In the genomic region with DNA sequence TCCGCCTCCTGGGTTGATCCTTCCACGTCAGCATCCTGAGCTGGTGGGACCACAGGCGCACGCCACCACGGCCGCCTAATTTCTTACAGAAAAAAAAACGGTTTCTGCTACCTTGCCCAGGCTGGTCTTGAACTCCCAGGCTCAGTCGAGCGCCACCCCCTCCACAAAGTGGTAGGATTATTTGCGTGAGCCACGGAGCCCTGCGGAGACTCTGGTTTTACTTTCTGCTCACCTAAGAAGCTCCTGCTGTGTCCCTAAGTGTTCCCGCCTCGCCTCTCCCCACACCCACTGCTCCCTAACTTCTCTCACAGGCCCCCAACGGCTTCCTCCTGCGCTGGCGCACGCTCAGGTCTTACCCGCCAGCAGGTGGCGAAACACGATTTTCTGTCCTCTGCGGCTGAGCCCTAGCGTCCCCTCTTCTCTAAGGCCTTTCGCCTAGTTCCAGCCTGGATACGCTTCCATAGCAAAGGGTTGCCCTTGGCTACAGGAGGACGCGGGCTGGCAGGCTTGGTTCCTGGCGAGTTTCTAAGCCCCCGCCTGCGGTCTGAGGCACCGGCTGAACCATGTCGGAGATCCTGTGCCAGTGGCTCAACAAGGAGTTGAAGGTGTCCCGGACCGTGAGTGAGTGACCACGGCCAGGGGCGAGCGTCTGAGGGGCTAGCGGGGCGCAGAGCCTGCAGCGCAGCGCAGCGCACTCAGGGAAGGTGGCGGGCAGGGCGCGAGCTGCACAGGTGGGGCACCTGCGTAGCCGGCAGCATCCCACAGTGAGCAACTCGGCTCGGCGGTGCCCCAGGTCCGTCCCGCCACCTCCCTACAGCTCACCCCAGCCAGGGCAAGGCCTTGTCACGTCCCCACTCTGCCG, we compare ENCODE assay signal across 8 cellular contexts. TPM values are rescaled to one million over a fixed set of nuclear protein-coding genes. Genes with fewer than 3 reads are reported as not detected.
DNase-seq lines count a peak whose midpoint lies in the region; ATAC-seq and TF ChIP-seq lines count a peak whose summit lies in the region.

A gene with protein sequence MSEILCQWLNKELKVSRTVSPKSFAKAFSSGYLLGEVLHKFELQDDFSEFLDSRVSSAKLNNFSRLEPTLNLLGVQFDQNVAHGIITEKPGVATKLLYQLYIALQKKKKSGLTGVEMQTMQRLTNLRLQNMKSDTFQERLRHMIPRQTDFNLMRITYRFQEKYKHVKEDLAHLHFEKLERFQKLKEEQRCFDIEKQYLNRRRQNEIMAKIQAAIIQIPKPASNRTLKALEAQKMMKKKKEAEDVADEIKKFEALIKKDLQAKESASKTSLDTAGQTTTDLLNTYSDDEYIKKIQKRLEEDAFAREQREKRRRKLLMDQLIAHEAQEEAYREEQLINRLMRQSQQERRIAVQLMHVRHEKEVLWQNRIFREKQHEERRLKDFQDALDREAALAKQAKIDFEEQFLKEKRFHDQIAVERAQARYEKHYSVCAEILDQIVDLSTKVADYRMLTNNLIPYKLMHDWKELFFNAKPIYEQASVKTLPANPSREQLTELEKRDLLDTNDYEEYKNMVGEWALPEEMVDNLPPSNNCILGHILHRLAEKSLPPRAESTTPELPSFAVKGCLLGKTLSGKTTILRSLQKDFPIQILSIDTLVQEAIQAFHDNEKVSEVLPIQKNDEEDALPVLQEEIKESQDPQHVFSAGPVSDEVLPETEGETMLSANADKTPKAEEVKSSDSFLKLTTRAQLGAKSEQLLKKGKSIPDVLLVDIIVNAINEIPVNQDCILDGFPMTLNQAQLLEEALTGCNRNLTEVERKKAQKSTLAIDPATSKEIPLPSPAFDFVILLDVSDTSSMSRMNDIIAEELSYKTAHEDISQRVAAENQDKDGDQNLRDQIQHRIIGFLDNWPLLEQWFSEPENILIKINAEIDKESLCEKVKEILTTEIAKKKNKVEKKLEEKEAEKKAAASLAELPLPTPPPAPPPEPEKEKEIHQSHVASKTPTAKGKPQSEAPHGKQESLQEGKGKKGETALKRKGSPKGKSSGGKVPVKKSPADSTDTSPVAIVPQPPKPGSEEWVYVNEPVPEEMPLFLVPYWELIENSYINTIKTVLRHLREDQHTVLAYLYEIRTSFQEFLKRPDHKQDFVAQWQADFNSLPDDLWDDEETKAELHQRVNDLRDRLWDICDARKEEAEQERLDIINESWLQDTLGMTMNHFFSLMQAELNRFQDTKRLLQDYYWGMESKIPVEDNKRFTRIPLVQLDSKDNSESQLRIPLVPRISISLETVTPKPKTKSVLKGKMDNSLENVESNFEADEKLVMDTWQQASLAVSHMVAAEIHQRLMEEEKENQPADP (N-terminal part only) (plus strand): TSS at position 429 of the 862 bp plus-strand sequence. CDS start 135 bp downstream, at position 564.

- no peaks in the 10 kb centered on the region; the same call in 1 of the 2 replicates for H3K27me3 ChIP-seq in SJCRH30

- intact Hi-C loops in activated B cell treated with CpG ODN at 0.5 μM for 24 hours (cut with micrococcal nuclease), result loop anchor here (1.0 to 2.0 kb wide), 2 partner anchors 159 to 309 kb away; no protein-coding TSS in a partner anchor

- POLR2A ChIA-PET in activated B cell treated with CpG ODN at 0.5 μM for 24 hours (lab: Charles Lee), result interaction anchor here (0.7 kb wide), 1 partner anchor 387 kb away, joined by 4 read pairs; a partner anchor contains a TSS

- TF ChIP-seq CTCF in HFFc6 (IDR thresholded peaks at IDR 0.05) (peak; percentile 88), activated B cell treated with CpG ODN at 0.5 μM for 24 hours (IDR thresholded peaks at IDR 0.05) (no peak)

- no peaks in the 10 kb centered on the region for H3K9me3 ChIP-seq in SJCRH30 (replicated peaks)

- in situ Hi-C loops in G401 (cut with HindIII; ENCODE audit: low sequenced_read_pairs), result no loop called here

- DNase-seq in G401 (ENCODE audit: low spot score) (peak; percentile 87), HFFc6 (peak; percentile 87), NCI-H1694 (lab: John Stamatoyannopoulos, UW) (peak; percentile 52), activated B cell treated with CpG ODN at 0.5 μM for 24 hours (peak; percentile 36), iris pigment epithelial cell (ENCODE audit: low read depth) (peak; percentile 83), smooth muscle cell of the brain vasculature (ENCODE audit: low read depth, low spot score) (peak; percentile 68), SJCRH30 (no peak)
- peak; percentile 75 for DNase-seq in central memory CD4-positive, alpha-beta T cell

- H3K36me3 ChIP-seq in SJCRH30, result no peaks in the 10 kb centered on the region

- CTCF ChIA-PET in activated B cell treated with CpG ODN at 0.5 μM for 24 hours (lab: Charles Lee), result interaction anchor here (0.7 to 2.5 kb wide), 4 partner anchors 8 to 309 kb away, joined by 3 to 9 read pairs (median 4); no protein-coding TSS in a partner anchor

- H3K4me1 Mint-ChIP-seq in HFFc6 (ENCODE audit: low read depth) (peaks cover 20% of the 10 kb centered on the region), activated B cell treated with CpG ODN at 0.5 μM for 24 hours (peaks cover 10% of the 10 kb centered on the region)

- peak; percentile 78 for ATAC-seq in activated B cell treated with CpG ODN at 0.5 μM for 24 hours (ENCODE audit: low read depth)

- no peak within 1 kb of the TSS for H3K27ac ChIP-seq in SJCRH30

- peak within 1 kb of the TSS; percentile 90 for H3K27ac Mint-ChIP-seq in HFFc6
- H3K27ac Mint-ChIP-seq in activated B cell treated with CpG ODN at 0.5 μM for 24 hours, result no peak within 1 kb of the TSS

- peaks cover 7% of the 10 kb centered on the region for H3K9me3 Mint-ChIP-seq in HFFc6
- peaks cover 16% of the 10 kb centered on the region for H3K9me3 Mint-ChIP-seq in activated B cell treated with CpG ODN at 0.5 μM for 24 hours

- H3K4me3 ChIP-seq in SJCRH30, result no peak within 1 kb of the TSS

- H3K4me1 ChIP-seq in SJCRH30, result no peaks in the 10 kb centered on the region

- H3K36me3 Mint-ChIP-seq in HFFc6 (ENCODE audit: low read depth) (no peaks in the 10 kb centered on the region), activated B cell treated with CpG ODN at 0.5 μM for 24 hours (ENCODE audit: low read depth) (no peaks in the 10 kb centered on the region)

- H3K4me3 Mint-ChIP-seq in HFFc6 (peak within 1 kb of the TSS; percentile 97), activated B cell treated with CpG ODN at 0.5 μM for 24 hours (peak within 1 kb of the TSS; percentile 85)

- H3K27me3 Mint-ChIP-seq in HFFc6 (ENCODE audit: insufficient read depth), result no peaks in the 10 kb centered on the region; the same call in 1 of the 2 replicates
- peaks cover 15% of the 10 kb centered on the region for H3K27me3 Mint-ChIP-seq in activated B cell treated with CpG ODN at 0.5 μM for 24 hours

RNA-seq across cellular contexts. Expression of the gene that starts here (rescaled TPM):
- total RNA-seq in G401 (2014; rRNA removed; shearing (Covaris generic)), result 1.1 and 4.9 TPM in 2 replicates
- total RNA-seq in HFFc6 (2021; fragmentation: NEBNext Ultra II Directional; extraction: Animal tissue kit (Norgen Biotek cat#: 25700)), result 1 to 10 TPM; 1.5 to 4.0 (median 2.3) TPM
- total RNA-seq in activated B cell treated with CpG ODN at 0.5 μM for 24 hours, result 2.4 and 3.7 TPM in 2 replicates
- not detected in 2 replicates for total RNA-seq in SJCRH30 (2014; rRNA removed; shearing (Covaris generic))

Comparison
In these comparisons a context has a peak if more than half of its experiments do, and no peak if none do; other contexts are left out.
1. DNase-seq: peak in G401 (single experiment), HFFc6 (single experiment), NCI-H1694 (single experiment), activated B cell treated with CpG ODN at 0.5 μM for 24 hours (single experiment), central memory CD4-positive, alpha-beta T cell (single experiment), iris pigment epithelial cell (single experiment) and smooth muscle cell of the brain vasculature (single experiment); none in SJCRH30 (0 of 2).